Comparison of ENCODE assay signal across 1 cellular context in genomic region chr5:176388003-176388340, GRCh38.
TF ChIP-seq lines count a peak whose summit lies in the region.

No MANE protein-coding gene starts in this region.

TF ChIP-seq in HepG2, 621 proteins besides CTCF, POLR2A, EP300 and RAD21:
- peak; percentile 82; the same call in 1 of the 2 replicates for TF ChIP-seq ARID2 (CRISPR knock-in tag; IDR thresholded peaks at IDR 0.05; ENCODE audit: borderline replicate concordance)
- TF ChIP-seq KLF6 (CRISPR knock-in tag; IDR thresholded peaks at IDR 0.05), result 0 out of 2 replicates have a peak, but pooled peaks have one; percentile 2
- TF ChIP-seq, protein P1, sequence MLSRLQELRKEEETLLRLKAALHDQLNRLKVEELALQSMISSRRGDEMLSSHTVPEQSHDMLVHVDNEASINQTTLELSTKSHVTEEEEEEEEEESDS (CRISPR knock-in tag; IDR thresholded peaks at IDR 0.05; ENCODE audit: borderline replicate concordance), result peak; percentile 36; the same call in 1 of the 2 replicates
- TF ChIP-seq RARG (CRISPR knock-in tag; IDR thresholded peaks at IDR 0.05; ENCODE audit: low read depth), result 0 out of 2 replicates have a peak, but pooled peaks have one; percentile 59
- peak; percentile 9; the same call in 1 of the 2 replicates for TF ChIP-seq KMT2A (CRISPR knock-in tag; IDR thresholded peaks at IDR 0.05)
- 0 out of 2 replicates have a peak, but pooled peaks have one; percentile 19 for TF ChIP-seq ZC3H4 (CRISPR knock-in tag; IDR thresholded peaks at IDR 0.05; ENCODE audit: borderline replicate concordance)
- no peak for TF ChIP-seq RFX1 (IDR thresholded peaks at IDR 0.05)
- 0 out of 2 replicates have a peak, but pooled peaks have one; percentile 21 for TF ChIP-seq ZNF235 (CRISPR knock-in tag; IDR thresholded peaks at IDR 0.05; ENCODE audit: borderline replicate concordance)
- 0 out of 2 replicates have a peak, but pooled peaks have one; percentile 22 for TF ChIP-seq ZNF292 (CRISPR knock-in tag; IDR thresholded peaks at IDR 0.05; ENCODE audit: borderline replicate concordance, low read depth)
- TF ChIP-seq, protein P2, sequence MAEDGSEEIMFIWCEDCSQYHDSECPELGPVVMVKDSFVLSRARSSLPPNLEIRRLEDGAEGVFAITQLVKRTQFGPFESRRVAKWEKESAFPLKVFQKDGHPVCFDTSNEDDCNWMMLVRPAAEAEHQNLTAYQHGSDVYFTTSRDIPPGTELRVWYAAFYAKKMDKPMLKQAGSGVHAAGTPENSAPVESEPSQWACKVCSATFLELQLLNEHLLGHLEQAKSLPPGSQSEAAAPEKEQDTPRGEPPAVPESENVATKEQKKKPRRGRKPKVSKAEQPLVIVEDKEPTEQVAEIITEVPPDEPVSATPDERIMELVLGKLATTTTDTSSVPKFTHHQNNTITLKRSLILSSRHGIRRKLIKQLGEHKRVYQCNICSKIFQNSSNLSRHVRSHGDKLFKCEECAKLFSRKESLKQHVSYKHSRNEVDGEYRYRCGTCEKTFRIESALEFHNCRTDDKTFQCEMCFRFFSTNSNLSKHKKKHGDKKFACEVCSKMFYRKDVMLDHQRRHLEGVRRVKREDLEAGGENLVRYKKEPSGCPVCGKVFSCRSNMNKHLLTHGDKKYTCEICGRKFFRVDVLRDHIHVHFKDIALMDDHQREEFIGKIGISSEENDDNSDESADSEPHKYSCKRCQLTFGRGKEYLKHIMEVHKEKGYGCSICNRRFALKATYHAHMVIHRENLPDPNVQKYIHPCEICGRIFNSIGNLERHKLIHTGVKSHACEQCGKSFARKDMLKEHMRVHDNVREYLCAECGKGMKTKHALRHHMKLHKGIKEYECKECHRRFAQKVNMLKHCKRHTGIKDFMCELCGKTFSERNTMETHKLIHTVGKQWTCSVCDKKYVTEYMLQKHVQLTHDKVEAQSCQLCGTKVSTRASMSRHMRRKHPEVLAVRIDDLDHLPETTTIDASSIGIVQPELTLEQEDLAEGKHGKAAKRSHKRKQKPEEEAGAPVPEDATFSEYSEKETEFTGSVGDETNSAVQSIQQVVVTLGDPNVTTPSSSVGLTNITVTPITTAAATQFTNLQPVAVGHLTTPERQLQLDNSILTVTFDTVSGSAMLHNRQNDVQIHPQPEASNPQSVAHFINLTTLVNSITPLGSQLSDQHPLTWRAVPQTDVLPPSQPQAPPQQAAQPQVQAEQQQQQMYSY (CRISPR knock-in tag; IDR thresholded peaks at IDR 0.05), result peak; percentile 91; the same call in 1 of the 2 replicates
- TF ChIP-seq ZNF678 (CRISPR knock-in tag; IDR thresholded peaks at IDR 0.05), result no peak
- TF ChIP-seq ARNT2 (CRISPR knock-in tag; IDR thresholded peaks at IDR 0.05; ENCODE audit: low read depth), result no peak
- TF ChIP-seq TARDBP (CRISPR knock-in tag; IDR thresholded peaks at IDR 0.05), result 0 out of 2 replicates have a peak, but pooled peaks have one; percentile 8
- TF ChIP-seq NR2F1 (CRISPR knock-in tag; IDR thresholded peaks at IDR 0.05), result no peak
- TF ChIP-seq ZNF362 (CRISPR knock-in tag; IDR thresholded peaks at IDR 0.05; ENCODE audit: borderline replicate concordance), result 0 out of 2 replicates have a peak, but pooled peaks have one; percentile 6
- TF ChIP-seq IRX3 (CRISPR knock-in tag; IDR thresholded peaks at IDR 0.05; ENCODE audit: borderline replicate concordance, low read depth), result 0 out of 2 replicates have a peak, but pooled peaks have one; percentile 17
- TF ChIP-seq SP5 (CRISPR knock-in tag; IDR thresholded peaks at IDR 0.05; ENCODE audit: borderline replicate concordance, low read depth), result no peak
- TF ChIP-seq ZNF354B (CRISPR knock-in tag; IDR thresholded peaks at IDR 0.05), result peak; percentile 75; the same call in 1 of the 2 replicates
